21 cellular contexts compared by ENCODE assay signal in the genomic region with DNA sequence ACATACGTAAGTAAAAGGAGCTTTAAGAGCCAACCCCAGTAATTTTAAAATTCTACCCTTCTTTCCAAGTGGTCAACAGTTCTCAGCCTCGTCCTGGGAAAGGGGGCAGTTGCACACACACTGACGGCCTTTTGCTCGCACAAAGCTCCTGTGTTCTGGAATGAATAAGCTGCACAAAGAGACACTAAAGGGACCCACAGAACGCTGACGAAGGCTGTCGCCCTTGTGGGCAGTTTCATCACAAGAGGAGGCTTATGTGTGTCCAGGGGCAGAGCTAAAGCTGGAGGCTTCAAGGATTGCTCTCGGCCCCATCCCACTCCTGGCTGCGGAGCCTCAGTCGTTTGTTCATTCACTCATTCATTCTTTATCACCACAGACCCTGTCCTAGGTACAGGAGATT.
A peak's percentile ranks its signal among the peaks of the same experiment; 100 is the strongest.
DNase-seq lines count a peak whose midpoint lies in the region; ATAC-seq and TF ChIP-seq lines count a peak whose summit lies in the region.
"Had no signal": no experiment of that assay in that cellular context is flagged by ENCODE, and none has a peak within 500 bp of the region (broad histone marks: within the 10 kb centered on the region; RNA-seq: fewer than 3 reads in every experiment).

No MANE protein-coding gene starts in this region.

- H3K36me3 ChIP-seq in esophagus squamous epithelium (no peaks in the 10 kb centered on the region), GM23248 (ENCODE audit: low read depth) (no peaks in the 10 kb centered on the region)

- WGBS in esophagus squamous epithelium, 2 donors = 77 to 78% methylated on average over 9 to 10 of the region's 10 CpGs
- 78 to 81% methylated on average over 10 of the region's 10 CpGs for WGBS in GM23248 (ENCODE audit: low coverage in 1 of 2, low lambda C conversion rate in 2 of 2, missing lambda C conversion rate in 2 of 2), 2 experiments

- no peaks in the 10 kb centered on the region for H4K20me1 ChIP-seq in GM23248 (ENCODE audit: insufficient read depth)

- no peaks in the 10 kb centered on the region for H3K4me1 Mint-ChIP-seq in progenitor cell of endocrine pancreas (ENCODE audit: low read depth)
- H3K4me1 Mint-ChIP-seq: CD4-positive, CD25-positive, alpha-beta regulatory T cell had no signal

- no peak for TF ChIP-seq POLR2A in esophagus squamous epithelium (IDR thresholded peaks at IDR 0.05)

- H3K27ac ChIP-seq in caudate nucleus (ENCODE audit: low read depth, low read length) (peak overlapping the region; percentile 96), esophagus squamous epithelium (no peak overlapping the region), GM23248 (no peak overlapping the region)
- H3K27ac ChIP-seq: parathyroid adenoma, SK-N-MC had no signal

- peaks cover 3% of the 10 kb centered on the region for H3K9me3 Mint-ChIP-seq in progenitor cell of endocrine pancreas (ENCODE audit: low read depth)
- H3K9me3 Mint-ChIP-seq: activated naive CD8-positive, alpha-beta T cell treated with anti-CD3 and anti-CD28 coated beads, Interleukin-2, amount 50 U/mL, for 24 hours had no signal

- H3K27me3 Mint-ChIP-seq in progenitor cell of endocrine pancreas = peaks cover 34% of the 10 kb centered on the region

- in situ Hi-C loops in GM13977 (cut with MboI; ENCODE audit: low pct_unique_long_range_greater_than_20kb, low sequenced_read_pairs, unreplicated experiment) (loop anchor here (10.0 kb wide), 1 partner anchor 46 kb away; no protein-coding TSS in a partner anchor), GM23248 (cut with MboI) (no loop called here)

- H3K9ac ChIP-seq in GM23248 = no peak overlapping the region
- H3K9ac ChIP-seq: parathyroid adenoma had no signal

- no peaks in the 10 kb centered on the region for H3F3A ChIP-seq in GM23248 (ENCODE audit: insufficient read depth)

- peaks cover 0 to 3% (median 0%) of the 10 kb centered on the region in 3 donors for H3K9me3 ChIP-seq in esophagus squamous epithelium
- no peaks in the 10 kb centered on the region for H3K9me3 ChIP-seq in GM23248 (ENCODE audit: low read depth)

- no peak overlapping the region for H3K4me3 ChIP-seq in esophagus squamous epithelium
- no peak overlapping the region for H3K4me3 ChIP-seq in GM23248
- H3K4me3 ChIP-seq: SK-N-MC, smooth muscle cell had no signal

- DNase-seq in C1 segment of cervical spinal cord (lab: John Stamatoyannopoulos, UW) = peak in 12 of 14 donors; percentile 33 to 89 (median 77)
- peak in 57 of 61 donors; percentile 6 to 95 (median 77) for DNase-seq in caudate nucleus (lab: John Stamatoyannopoulos, UW)
- DNase-seq in left lobe of liver (ENCODE audit: low spot score) = peak; percentile 29
- DNase-seq in progenitor cell of endocrine pancreas (ENCODE audit: low spot score, unreplicated experiment) = peak; percentile 4
- no peak for DNase-seq in esophagus squamous epithelium (lab: John Stamatoyannopoulos, UW)
- DNase-seq in GM13977 (ENCODE audit: low spot score) = no peak
- DNase-seq in NCI-H2107 (lab: John Stamatoyannopoulos, UW) = no peak
- DNase-seq in GM23248 = no peak
- DNase-seq: activated naive CD8-positive, alpha-beta T cell treated with anti-CD3 and anti-CD28 coated beads, Interleukin-2, amount 50 U/mL, for 24 hours; CD4-positive, CD25-positive, alpha-beta regulatory T cell; DMS153; NCI-H187; NCI-H446; NK-92 treated with Interleukin-12 subunit alpha and Interleukin-12 subunit beta, amount 100 ng/mL, for 24 hours; stimulated activated CD4-positive, alpha-beta T cell treated with anti-CD3 and anti-CD28 coated beads, Interleukin-4, amount 100 ng/mL, for 1 hour; T-helper 9 cell had no signal

- H3K4me1 ChIP-seq in esophagus squamous epithelium (no peaks in the 10 kb centered on the region), GM23248 (ENCODE audit: insufficient read depth) (no peaks in the 10 kb centered on the region)
- H3K4me1 ChIP-seq: parathyroid adenoma had no signal

- intact Hi-C loops in esophagus squamous epithelium (cut with DNase I) = no loop called here

- no peak overlapping the region for H3K27ac Mint-ChIP-seq in progenitor cell of endocrine pancreas
- H3K27ac Mint-ChIP-seq: activated naive CD8-positive, alpha-beta T cell treated with anti-CD3 and anti-CD28 coated beads, Interleukin-2, amount 50 U/mL, for 24 hours; activated T-helper 1 cell treated with anti-CD3 and anti-CD28 coated beads, Interleukin-12 subunit alpha, Interleukin-12 subunit beta, Interleukin-2, Interleukin-4 antibody, amounts not matched to agents 30 ng/mL and 10 ng/mL and 1 ng/mL, durations not matched to agents 14 hours and 24 hours and 36 hours; CD4-positive, CD25-positive, alpha-beta regulatory T cell had no signal

- H3K27me3 ChIP-seq in esophagus squamous epithelium (peaks cover 0 to 23% (median 0%) of the 10 kb centered on the region in 4 donors), GM23248 (replicated peaks; ENCODE audit: insufficient read depth) (no peaks in the 10 kb centered on the region)

- H3K9me2 ChIP-seq in GM23248 (ENCODE audit: insufficient read depth) = no peaks in the 10 kb centered on the region

- ATAC-seq in left lobe of liver = no peak
- ATAC-seq: activated naive CD8-positive, alpha-beta T cell treated with anti-CD3 and anti-CD28 coated beads, Interleukin-2, amount 50 U/mL, for 24 hours; esophagus mucosa had no signal

- H3K79me2 ChIP-seq in GM23248 (ENCODE audit: insufficient read depth) = no peaks in the 10 kb centered on the region
- H3K79me2 ChIP-seq: parathyroid adenoma had no signal

- H3K36me3 Mint-ChIP-seq in progenitor cell of endocrine pancreas (ENCODE audit: insufficient read depth) = no peaks in the 10 kb centered on the region
- H3K36me3 Mint-ChIP-seq: CD4-positive, CD25-positive, alpha-beta regulatory T cell had no signal

- no peak overlapping the region for H3K4me3 Mint-ChIP-seq in progenitor cell of endocrine pancreas (ENCODE audit: low read depth)
- H3K4me3 Mint-ChIP-seq: activated naive CD8-positive, alpha-beta T cell treated with anti-CD3 and anti-CD28 coated beads, Interleukin-2, amount 50 U/mL, for 24 hours; activated T-helper 1 cell treated with anti-CD3 and anti-CD28 coated beads, Interleukin-12 subunit alpha, Interleukin-12 subunit beta, Interleukin-2, Interleukin-4 antibody, amounts not matched to agents 30 ng/mL and 10 ng/mL and 1 ng/mL, durations not matched to agents 14 hours and 24 hours and 36 hours; CD4-positive, CD25-positive, alpha-beta regulatory T cell had no signal

- H3K4me2 ChIP-seq in GM23248 (ENCODE audit: unreplicated experiment) = no peak overlapping the region
- H3K4me2 ChIP-seq: smooth muscle cell had no signal

- TF ChIP-seq CTCF in progenitor cell of endocrine pancreas (IDR thresholded peaks at IDR 0.05; ENCODE audit: unreplicated experiment) (no peak), esophagus squamous epithelium (IDR thresholded peaks at IDR 0.05) (no peak), GM13977 (IDR thresholded peaks at IDR 0.05; ENCODE audit: extremely low read depth, insufficient read depth, missing control alignments) (no peak)

- H2AFZ ChIP-seq in GM23248 = no peak overlapping the region
- H2AFZ ChIP-seq: parathyroid adenoma had no signal

Comparison
In these comparisons a context has a peak if more than half of its experiments do, and no peak if none do; other contexts are left out.
1. DNase-seq: peak in C1 segment of cervical spinal cord (12 of 14), caudate nucleus (57 of 61), left lobe of liver (single experiment) and progenitor cell of endocrine pancreas (single experiment); none in esophagus squamous epithelium (single experiment), GM13977 (single experiment), NCI-H2107 (single experiment) and GM23248 (single experiment).